Comparison of ENCODE assay signal across 1 cellular context in genomic region chr15:22888120-22888859, GRCh38.
TF ChIP-seq lines count a peak whose summit lies in the region.

No MANE protein-coding gene starts in this region.

TF ChIP-seq in K562, 482 proteins besides CTCF, POLR2A, EP300 and RAD21 (continued from another document and continues in another):
- TF ChIP-seq RREB1 (CRISPR knock-in tag; IDR thresholded peaks at IDR 0.05) (no peak), EP400 (IDR thresholded peaks at IDR 0.05) (peak; percentile 52; the same call in 1 of the 2 replicates), ZSCAN32 (CRISPR knock-in tag; IDR thresholded peaks at IDR 0.05) (no peak), PRMT5 (CRISPR knock-in tag; IDR thresholded peaks at IDR 0.05) (no peak), ETV5 (CRISPR knock-in tag; IDR thresholded peaks at IDR 0.05; ENCODE audit: low read depth) (no peak), ZNF324 (CRISPR knock-in tag; IDR thresholded peaks at IDR 0.05) (no peak), HNRNPH1 (optimal IDR thresholded peaks at IDR 0.05; ENCODE audit: low read depth, low read length) (no peak), PHF21A (IDR thresholded peaks at IDR 0.05; ENCODE audit: borderline replicate concordance, low read depth) (no peak), AFF1 (IDR thresholded peaks at IDR 0.05; ENCODE audit: low read depth in 1 of 2, partially characterized antibody in 2 of 2) (no peak), CHD4 (IDR thresholded peaks at IDR 0.05; ENCODE audit: insufficient read depth, insufficient replicate concordance, low read depth, low read length, poor library complexity, severe bottlenecking) (no peak), ELF1 (tag; IDR thresholded peaks at IDR 0.05) (no peak), ZFP1 (CRISPR knock-in tag; IDR thresholded peaks at IDR 0.05) (no peak), JUN (IDR thresholded peaks at IDR 0.05; ENCODE audit: borderline replicate concordance, low read depth, low read length) (peak; percentile 91), JUN (CRISPR knock-in tag; IDR thresholded peaks at IDR 0.05; ENCODE audit: borderline replicate concordance) (no peak; the same call in 1 of the 2 replicates), FOXM1 (IDR thresholded peaks at IDR 0.05; ENCODE audit: low read depth) (no peak), FOXM1 (CRISPR knock-in tag; IDR thresholded peaks at IDR 0.05; ENCODE audit: low read depth) (no peak), CREB1 (IDR thresholded peaks at IDR 0.05) (no peak), CREB1 (CRISPR knock-in tag; IDR thresholded peaks at IDR 0.05) (no peak), THAP7 (CRISPR knock-in tag; IDR thresholded peaks at IDR 0.05) (no peak), KLF10 (CRISPR knock-in tag; IDR thresholded peaks at IDR 0.05) (no peak), L3MBTL2 (IDR thresholded peaks at IDR 0.05) (peak; percentile 36; the same call in 1 of the 2 replicates), MAZ (CRISPR knock-in tag; conservative IDR thresholded peaks at IDR 0.05 in 1 of 2, IDR thresholded peaks at IDR 0.05 in 1 of 2) (no peak), XRCC3 (IDR thresholded peaks at IDR 0.05) (no peak), NCOA6 (IDR thresholded peaks at IDR 0.05) (no peak), DDX20 (tag; IDR thresholded peaks at IDR 0.05; ENCODE audit: low read depth) (no peak), MAFG (tag; conservative IDR thresholded peaks at IDR 0.05) (peak; percentile 69; the same call in 1 of the 2 replicates), BRD4 (IDR thresholded peaks at IDR 0.05) (no peak), ZNF318 (IDR thresholded peaks at IDR 0.05; ENCODE audit: borderline replicate concordance in 1 of 2, low read depth in 1 of 2) (peak in 1 of 2 experiments; percentile 73; a peak in 1 of 4 replicates), ZNF143 (CRISPR knock-in tag; IDR thresholded peaks at IDR 0.05) (no peak), PHB2 (IDR thresholded peaks at IDR 0.05; ENCODE audit: low read depth) (no peak), E2F5 (CRISPR knock-in tag; IDR thresholded peaks at IDR 0.05) (no peak), ETV6 (IDR thresholded peaks at IDR 0.05; ENCODE audit: borderline replicate concordance in 1 of 2, low read depth in 2 of 2, low read length in 1 of 2) (no peak), ETV6 (CRISPR knock-in tag; IDR thresholded peaks at IDR 0.05; ENCODE audit: borderline replicate concordance) (no peak), TCF7L2 (IDR thresholded peaks at IDR 0.05; ENCODE audit: low read depth, low read length) (no peak), ZNF12 (CRISPR knock-in tag; IDR thresholded peaks at IDR 0.05) (no peak), USF2 (CRISPR knock-in tag; IDR thresholded peaks at IDR 0.05) (0 out of 2 replicates have a peak, but pooled peaks have one; percentile 33), SNRNP70 (optimal IDR thresholded peaks at IDR 0.05; ENCODE audit: low read depth, low read length) (no peak), CHD1 (IDR thresholded peaks at IDR 0.05; ENCODE audit: low read length) (no peak), TEAD4 (IDR thresholded peaks at IDR 0.05; ENCODE audit: low read length) (no peak), TEAD4 (CRISPR knock-in tag; IDR thresholded peaks at IDR 0.05; ENCODE audit: borderline replicate concordance) (no peak), PKNOX1 (IDR thresholded peaks at IDR 0.05) (0 out of 2 replicates have a peak, but pooled peaks have one; percentile 5), ZNF583 (CRISPR knock-in tag; IDR thresholded peaks at IDR 0.05) (no peak), CCNT2 (IDR thresholded peaks at IDR 0.05; ENCODE audit: borderline replicate concordance, extremely low read depth, insufficient read length, low read depth, low read length) (no peak), NFIC (IDR thresholded peaks at IDR 0.05) (no peak), FUS (optimal IDR thresholded peaks at IDR 0.05; ENCODE audit: low read depth, low read length) (no peak)
